Comparison of ENCODE assay signal across 17 cellular contexts in the genomic region with DNA sequence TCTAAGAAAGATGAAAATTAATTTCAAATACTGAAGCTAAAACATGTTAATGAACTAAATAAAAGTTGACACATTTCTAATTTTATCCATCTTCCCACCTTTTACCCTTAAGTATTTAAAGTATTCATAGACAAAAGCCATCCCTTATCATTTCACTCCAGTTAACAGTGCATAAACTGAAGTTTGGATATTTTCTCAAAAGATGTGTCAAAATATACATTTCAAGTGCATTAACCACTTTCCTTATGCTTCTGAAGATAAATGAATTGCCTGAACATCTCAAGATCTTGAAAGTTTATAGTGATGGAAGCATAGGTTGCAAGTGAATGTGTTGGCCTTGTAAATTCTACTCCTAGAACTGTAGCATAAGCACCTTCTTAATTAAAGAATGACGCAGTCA.
DNase-seq lines count a peak whose midpoint lies in the region; ATAC-seq and TF ChIP-seq lines count a peak whose summit lies in the region.
"Had no signal": no experiment of that assay in that cellular context is flagged by ENCODE, and none has a peak within 500 bp of the region (broad histone marks: within the 10 kb centered on the region; RNA-seq: fewer than 3 reads in every experiment).

No MANE protein-coding gene starts in this region.

- H3K27me3 ChIP-seq in ascending aorta (no peaks in the 10 kb centered on the region), hepatocyte (no peaks in the 10 kb centered on the region), smooth muscle cell (ENCODE audit: low read depth) (no peaks in the 10 kb centered on the region)
- no peaks in the 10 kb centered on the region for H3K27me3 ChIP-seq in effector memory CD4-positive, alpha-beta T cell (replicated peaks; ENCODE audit: control insufficient read depth, insufficient read depth, low read length, poor library complexity, severe bottlenecking)

- H3K4me1 ChIP-seq in ascending aorta (no peaks in the 10 kb centered on the region), hepatocyte (ENCODE audit: insufficient read depth) (peaks cover 12% of the 10 kb centered on the region), smooth muscle cell (ENCODE audit: low read depth) (peaks cover 21% of the 10 kb centered on the region)
- H3K4me1 ChIP-seq in effector memory CD4-positive, alpha-beta T cell (ENCODE audit: control insufficient read depth, insufficient read depth, low read length, poor library complexity, severe bottlenecking), result no peaks in the 10 kb centered on the region

- H3K36me3 Mint-ChIP-seq in activated T-cell treated with anti-CD3 and anti-CD28 coated beads, Interleukin-2, amount 50 U/mL, for 72 hours (ENCODE audit: insufficient read depth in 2 of 2), result no peaks in the 10 kb centered on the region

- no peaks in the 10 kb centered on the region for H3K9me2 ChIP-seq in hepatocyte (replicated peaks; ENCODE audit: insufficient read depth)

- H3K79me2 ChIP-seq in hepatocyte (peaks cover 16% of the 10 kb centered on the region), smooth muscle cell (ENCODE audit: low read depth) (peaks cover 34% of the 10 kb centered on the region)

- H2AFZ ChIP-seq in hepatocyte, result no peak overlapping the region
- H2AFZ ChIP-seq in smooth muscle cell (ENCODE audit: low read depth), result no peak overlapping the region
- H2AFZ ChIP-seq: GM23338 had no signal

- peaks cover 21% of the 10 kb centered on the region for H3K4me1 Mint-ChIP-seq in activated T-cell treated with anti-CD3 and anti-CD28 coated beads, Interleukin-2, amount 50 U/mL, for 72 hours (ENCODE audit: low read depth)

- no peaks in the 10 kb centered on the region for H3K27me3 Mint-ChIP-seq in activated T-cell treated with anti-CD3 and anti-CD28 coated beads, Interleukin-2, amount 50 U/mL, for 72 hours (ENCODE audit: low read depth)
- H3K27me3 Mint-ChIP-seq: IgD-negative memory B cell had no signal

- H3K9ac ChIP-seq in smooth muscle cell (ENCODE audit: low read depth), result no peak overlapping the region

- TF ChIP-seq CTCF in ascending aorta (IDR thresholded peaks at IDR 0.05) (no peak), hepatocyte (IDR thresholded peaks at IDR 0.05; ENCODE audit: poor library complexity) (no peak), smooth muscle cell (IDR thresholded peaks at IDR 0.05; ENCODE audit: borderline replicate concordance, insufficient read depth, poor library complexity, severe bottlenecking) (no peak)

- ATAC-seq in activated T-cell treated with anti-CD3 and anti-CD28 coated beads, Interleukin-2, amount 50 U/mL, for 72 hours (replicated peaks in 1 of 2), result no peak
- ATAC-seq: GM23338, PC-3 had no signal

- no peak overlapping the region for H3K4me3 ChIP-seq in ascending aorta
- no peak overlapping the region for H3K4me3 ChIP-seq in hepatocyte
- no peak overlapping the region for H3K4me3 ChIP-seq in smooth muscle cell
- no peak overlapping the region for H3K4me3 ChIP-seq in effector memory CD4-positive, alpha-beta T cell (ENCODE audit: insufficient read depth, low read depth, low read length, poor library complexity, severe bottlenecking)
- H3K4me3 ChIP-seq: GM23338 had no signal

- H3K9me3 Mint-ChIP-seq in activated T-cell treated with anti-CD3 and anti-CD28 coated beads, Interleukin-2, amount 50 U/mL, for 72 hours, result peaks cover 0 to 4% of the 10 kb centered on the region in 2 donors
- H3K9me3 Mint-ChIP-seq: GM23338, IgD-negative memory B cell had no signal

- H3K4me2 ChIP-seq in hepatocyte, result no peak overlapping the region
- peak overlapping the region; percentile 36 for H3K4me2 ChIP-seq in smooth muscle cell
- H3K4me2 ChIP-seq: GM23338 had no signal

- no peaks in the 10 kb centered on the region for H3K36me3 ChIP-seq in ascending aorta
- H3K36me3 ChIP-seq in hepatocyte (replicated peaks; ENCODE audit: insufficient read depth, low read depth), result no peaks in the 10 kb centered on the region
- H3K36me3 ChIP-seq in smooth muscle cell (ENCODE audit: low read depth), result peaks cover 5% of the 10 kb centered on the region
- no peaks in the 10 kb centered on the region for H3K36me3 ChIP-seq in effector memory CD4-positive, alpha-beta T cell (ENCODE audit: control insufficient read depth, insufficient read depth, low read length)

- peak overlapping the region; percentile 92 to 95 for H3K27ac ChIP-seq in ascending aorta
- H3K27ac ChIP-seq in hepatocyte, result peak overlapping the region; percentile 1
- peak overlapping the region; percentile 98 for H3K27ac ChIP-seq in smooth muscle cell (ENCODE audit: low read depth)
- no peak overlapping the region for H3K27ac ChIP-seq in effector memory CD4-positive, alpha-beta T cell (ENCODE audit: insufficient read depth, low read length, poor library complexity, severe bottlenecking)
- H3K27ac ChIP-seq: C4-2B had no signal

- DNase-seq in DMS114 treated with DMSO at 0.1 percent for 48 hours (lab: John Stamatoyannopoulos, UW; ENCODE audit: unreplicated experiment) (peak; percentile 91), ascending aorta (ENCODE audit: low spot score in 2 of 2) (no peak), hepatocyte (ENCODE audit: low spot score) (no peak), smooth muscle cell (lab: John Stamatoyannopoulos, UW; ENCODE audit: unreplicated experiment) (no peak), hepatic stellate cell (ENCODE audit: low spot score) (no peak), MV-4-11 (lab: John Stamatoyannopoulos, UW) (no peak)
- DNase-seq in effector memory CD4-positive, alpha-beta T cell, result no peak
- DNase-seq in activated T-cell treated with anti-CD3 and anti-CD28 coated beads, Interleukin-2, amount 50 U/mL, for 72 hours, result no peak
- DNase-seq: COR-L47, DMS53, NCI-H1436 treated with DMSO at 0.1 percent for 48 hours, NCI-H2081 treated with DMSO at 0.1 percent for 48 hours, NCI-H345, PC-3 had no signal

- no peaks in the 10 kb centered on the region for H3K9me3 ChIP-seq in ascending aorta
- H3K9me3 ChIP-seq in hepatocyte (ENCODE audit: low read depth), result no peaks in the 10 kb centered on the region
- H3K9me3 ChIP-seq in smooth muscle cell (replicated peaks; ENCODE audit: low read depth), result no peaks in the 10 kb centered on the region
- H3K9me3 ChIP-seq in effector memory CD4-positive, alpha-beta T cell (ENCODE audit: control insufficient read depth, low read length), result no peaks in the 10 kb centered on the region

- H4K20me1 ChIP-seq in hepatocyte (ENCODE audit: insufficient read depth, poor library complexity, severe bottlenecking) (no peaks in the 10 kb centered on the region), smooth muscle cell (ENCODE audit: low read depth) (peaks cover 59% of the 10 kb centered on the region)

- no peak overlapping the region for H3K4me3 Mint-ChIP-seq in activated T-cell treated with anti-CD3 and anti-CD28 coated beads, Interleukin-2, amount 50 U/mL, for 72 hours
- H3K4me3 Mint-ChIP-seq: GM23338, IgD-negative memory B cell had no signal

- H3F3A ChIP-seq in smooth muscle cell (ENCODE audit: low read depth), result peaks cover 58% of the 10 kb centered on the region

- intact Hi-C loops in ascending aorta (cut with DNase I), result no loop called here

- no peak overlapping the region for H3K27ac Mint-ChIP-seq in activated T-cell treated with anti-CD3 and anti-CD28 coated beads, Interleukin-2, amount 50 U/mL, for 72 hours
- H3K27ac Mint-ChIP-seq: GM23338 had no signal

- 97% methylated on average over 1 of the region's 1 CpG for WGBS in hepatocyte (ENCODE audit: low lambda C conversion rate, missing lambda C conversion rate)
- 90% methylated on average over 1 of the region's 1 CpG for WGBS in smooth muscle cell (ENCODE audit: low lambda C conversion rate)
